20 cellular contexts compared by ENCODE assay signal in the genomic region with DNA sequence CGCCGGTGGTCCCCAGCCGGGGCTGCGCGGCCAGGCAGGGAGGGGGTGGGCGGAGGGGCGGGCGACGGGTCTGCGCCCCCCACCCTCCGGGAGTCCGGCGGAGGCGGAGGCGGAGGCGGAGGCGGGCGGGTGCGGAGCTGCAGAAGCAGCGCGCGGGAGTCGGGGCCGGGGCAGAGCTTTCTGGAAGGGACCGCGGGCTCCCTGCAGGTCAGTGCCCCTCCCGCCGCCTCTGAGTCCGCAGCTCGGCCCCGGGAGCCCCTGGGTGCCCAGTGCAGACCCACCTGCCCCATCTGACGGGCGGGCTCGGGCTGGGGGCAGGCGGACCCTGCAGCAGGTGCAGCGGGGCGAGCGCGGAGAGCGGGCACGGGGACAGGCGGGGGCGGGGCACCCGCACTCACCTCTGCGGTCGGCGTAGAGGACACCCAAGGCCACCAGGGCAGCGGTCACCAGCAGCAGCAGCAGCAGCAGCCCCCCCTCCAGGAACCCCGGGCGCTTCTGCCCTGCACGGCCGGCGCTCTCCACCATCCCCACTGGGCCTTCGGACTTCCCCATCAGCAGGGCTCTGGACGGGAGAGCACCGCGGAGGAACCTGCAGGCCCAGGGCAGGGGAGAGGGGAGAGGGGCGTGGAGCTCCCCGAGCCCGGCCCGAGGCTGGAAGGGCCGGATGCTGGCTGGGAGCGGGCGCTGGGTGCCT. TPM values are rescaled to one million over a fixed set of nuclear protein-coding genes. Genes with fewer than 3 reads are reported as not detected.
DNase-seq lines count a peak whose midpoint lies in the region; ATAC-seq and TF ChIP-seq lines count a peak whose summit lies in the region.
"Had no signal": no experiment of that assay in that cellular context is flagged by ENCODE, and none has a peak within 500 bp of the region (broad histone marks: within the 10 kb centered on the region; RNA-seq: fewer than 3 reads in every experiment).

No MANE protein-coding gene starts in this region.

- BruUV-seq in mammary epithelial cell (replicated peaks; lab: Mats Ljungman, UMichigan), result no TSS peak

- peak overlapping the region; percentile 9 for H3K4me3 Mint-ChIP-seq in T-helper 17 cell
- H3K4me3 Mint-ChIP-seq in stimulated activated memory B cell treated with anti-CD40 and anti-IgM and Interleukin-4, amounts not matched to agents 10 μg/mL and 1 μg/mL and 100 μg/mL, for 72 hours, result no peak overlapping the region
- no peak overlapping the region for H3K4me3 Mint-ChIP-seq in activated T-helper 1 cell treated with anti-CD3 and anti-CD28 coated beads, Interleukin-12 subunit alpha, Interleukin-12 subunit beta, Interleukin-2, Interleukin-4 antibody, amounts not matched to agents 30 ng/mL and 10 ng/mL and 1 ng/mL, durations not matched to agents 14 hours and 24 hours and 36 hours
- H3K4me3 Mint-ChIP-seq: HFFc6, mesothelial cell of epicardium had no signal

- peaks cover 4% of the 10 kb centered on the region for H3K4me1 Mint-ChIP-seq in T-helper 17 cell
- H3K4me1 Mint-ChIP-seq in stimulated activated memory B cell treated with anti-CD40 and anti-IgM and Interleukin-4, amounts not matched to agents 10 μg/mL and 1 μg/mL and 100 μg/mL, for 72 hours, result no peaks in the 10 kb centered on the region
- H3K4me1 Mint-ChIP-seq in activated T-helper 1 cell treated with anti-CD3 and anti-CD28 coated beads, Interleukin-12 subunit alpha, Interleukin-12 subunit beta, Interleukin-2, Interleukin-4 antibody, amounts not matched to agents 30 ng/mL and 10 ng/mL and 1 ng/mL, durations not matched to agents 14 hours and 24 hours and 36 hours (ENCODE audit: low read depth), result no peaks in the 10 kb centered on the region
- H3K4me1 Mint-ChIP-seq: mesothelial cell of epicardium had no signal

- peaks cover 6% of the 10 kb centered on the region for H3K36me3 Mint-ChIP-seq in T-helper 17 cell (ENCODE audit: low read depth)
- no peaks in the 10 kb centered on the region for H3K36me3 Mint-ChIP-seq in stimulated activated memory B cell treated with anti-CD40 and anti-IgM and Interleukin-4, amounts not matched to agents 10 μg/mL and 1 μg/mL and 100 μg/mL, for 72 hours
- H3K36me3 Mint-ChIP-seq in activated T-helper 1 cell treated with anti-CD3 and anti-CD28 coated beads, Interleukin-12 subunit alpha, Interleukin-12 subunit beta, Interleukin-2, Interleukin-4 antibody, amounts not matched to agents 30 ng/mL and 10 ng/mL and 1 ng/mL, durations not matched to agents 14 hours and 24 hours and 36 hours (ENCODE audit: low read depth), result no peaks in the 10 kb centered on the region
- H3K36me3 Mint-ChIP-seq: CD4-positive, CD25-positive, alpha-beta regulatory T cell; mesothelial cell of epicardium had no signal

- no peak for TF ChIP-seq POLR2A in breast epithelium (IDR thresholded peaks at IDR 0.05)

- H3K4me2 ChIP-seq in mammary epithelial cell (ENCODE audit: insufficient read depth, low read depth, low read length), result no peak overlapping the region

- intact Hi-C loops in breast epithelium (cut with DNase I; ENCODE audit: low total_unique reads) (loop anchor here (5.0 kb wide), 1 partner anchor 783 kb away; no protein-coding TSS in a partner anchor), mammary epithelial cell (cut with micrococcal nuclease) (no loop called here)
- intact Hi-C loops in activated T-helper 1 cell treated with anti-CD3 and anti-CD28 coated beads, Interleukin-12 subunit alpha, Interleukin-12 subunit beta, Interleukin-2, Interleukin-4 antibody, amounts not matched to agents 30 ng/mL and 10 ng/mL and 1 ng/mL, durations not matched to agents 14 hours and 24 hours and 36 hours (cut with micrococcal nuclease), result no loop called here

- H3K27me3 Mint-ChIP-seq in T-helper 17 cell, result peaks cover 55% of the 10 kb centered on the region
- peaks cover 80% of the 10 kb centered on the region for H3K27me3 Mint-ChIP-seq in stimulated activated memory B cell treated with anti-CD40 and anti-IgM and Interleukin-4, amounts not matched to agents 10 μg/mL and 1 μg/mL and 100 μg/mL, for 72 hours
- H3K27me3 Mint-ChIP-seq in activated T-helper 1 cell treated with anti-CD3 and anti-CD28 coated beads, Interleukin-12 subunit alpha, Interleukin-12 subunit beta, Interleukin-2, Interleukin-4 antibody, amounts not matched to agents 30 ng/mL and 10 ng/mL and 1 ng/mL, durations not matched to agents 14 hours and 24 hours and 36 hours (ENCODE audit: insufficient read depth), result peaks cover 34% of the 10 kb centered on the region

- H2AFZ ChIP-seq in mammary epithelial cell (ENCODE audit: low read depth, low read length), result no peak overlapping the region

- TF ChIP-seq CTCF in breast epithelium (IDR thresholded peaks at IDR 0.05), result no peak
- no peak for TF ChIP-seq CTCF in mammary epithelial cell (conservative IDR thresholded peaks at IDR 0.05 in 1 of 2, IDR thresholded peaks at IDR 0.05 in 1 of 2; ENCODE audit: extremely low read depth in 1 of 2, insufficient read depth in 1 of 2, low read depth in 1 of 2, low read length in 2 of 2)

- H3K36me3 ChIP-seq in breast epithelium (no peaks in the 10 kb centered on the region), mammary epithelial cell (ENCODE audit: insufficient read depth, low read length) (no peaks in the 10 kb centered on the region)
- H3K36me3 ChIP-seq: heart left ventricle, Peyer's patch had no signal

- H3K9me3 ChIP-seq in breast epithelium, result no peaks in the 10 kb centered on the region
- H3K9me3 ChIP-seq in mammary epithelial cell (replicated peaks; ENCODE audit: insufficient read depth, low read length), result peaks cover 5% of the 10 kb centered on the region
- H3K9me3 ChIP-seq in T-helper 17 cell (ENCODE audit: control insufficient read depth, low read length, poor library complexity, severe bottlenecking), result no peaks in the 10 kb centered on the region
- H3K9me3 ChIP-seq: heart left ventricle, Peyer's patch had no signal

- peaks cover 0 to 7% of the 10 kb centered on the region in 2 donors for H3K4me1 ChIP-seq in breast epithelium
- no peaks in the 10 kb centered on the region for H3K4me1 ChIP-seq in mammary epithelial cell (ENCODE audit: insufficient read depth, low read length)

- H3K27ac ChIP-seq in breast epithelium, result no peak overlapping the region
- H3K27ac ChIP-seq in mammary epithelial cell (ENCODE audit: insufficient read depth, low read depth, low read length), result no peak overlapping the region
- H3K27ac ChIP-seq: heart left ventricle, Peyer's patch had no signal

- H3K4me3 ChIP-seq in breast epithelium, result peak overlapping the region in 2 of 3 donors; percentile 13 to 57
- H3K4me3 ChIP-seq in mammary epithelial cell (replicated peaks in 1 of 3; ENCODE audit: insufficient read depth in 1 of 3, low read depth in 2 of 3, low read length in 3 of 3), result no peak overlapping the region

- no peak overlapping the region for H3K27ac Mint-ChIP-seq in T-helper 17 cell
- no peak overlapping the region for H3K27ac Mint-ChIP-seq in stimulated activated memory B cell treated with anti-CD40 and anti-IgM and Interleukin-4, amounts not matched to agents 10 μg/mL and 1 μg/mL and 100 μg/mL, for 72 hours
- H3K27ac Mint-ChIP-seq in activated T-helper 1 cell treated with anti-CD3 and anti-CD28 coated beads, Interleukin-12 subunit alpha, Interleukin-12 subunit beta, Interleukin-2, Interleukin-4 antibody, amounts not matched to agents 30 ng/mL and 10 ng/mL and 1 ng/mL, durations not matched to agents 14 hours and 24 hours and 36 hours, result no peak overlapping the region
- H3K27ac Mint-ChIP-seq: activated naive CD4-positive, alpha-beta T cell treated with anti-CD3 and anti-CD28 coated beads, Interleukin-2, amount 50 U/mL, for 72 hours; HFFc6; mesothelial cell of epicardium had no signal

- no peaks in the 10 kb centered on the region for H3K9me3 Mint-ChIP-seq in stimulated activated memory B cell treated with anti-CD40 and anti-IgM and Interleukin-4, amounts not matched to agents 10 μg/mL and 1 μg/mL and 100 μg/mL, for 72 hours
- H3K9me3 Mint-ChIP-seq in activated T-helper 1 cell treated with anti-CD3 and anti-CD28 coated beads, Interleukin-12 subunit alpha, Interleukin-12 subunit beta, Interleukin-2, Interleukin-4 antibody, amounts not matched to agents 30 ng/mL and 10 ng/mL and 1 ng/mL, durations not matched to agents 14 hours and 24 hours and 36 hours, result peaks cover 8% of the 10 kb centered on the region

- CTCF ChIA-PET in mammary epithelial cell (lab: Charles Lee; ENCODE audit: low non-redundant PET), result no interaction called here

- DNase-seq in breast epithelium (ENCODE audit: low spot score in 2 of 2) (peak in 1 of 2 donors; percentile 43), mammary epithelial cell (no peak), T-helper 17 cell (peak in 1 of 3 donors; percentile 6), iPS-NIHi11 (ENCODE audit: low spot score) (peak; percentile 44), DMS79 (lab: John Stamatoyannopoulos, UW) (no peak)
- DNase-seq in activated CD8-positive, alpha-beta memory T cell treated with anti-CD3 and anti-CD28 coated beads, Interleukin-2, amount 50 U/mL, for 48 hours, result no peak
- no peak for DNase-seq in activated T-helper 1 cell treated with anti-CD3 and anti-CD28 coated beads, Interleukin-12 subunit alpha, Interleukin-12 subunit beta, Interleukin-2, Interleukin-4 antibody, amounts not matched to agents 30 ng/mL and 10 ng/mL and 1 ng/mL, durations not matched to agents 14 hours and 24 hours and 36 hours (ENCODE audit: low spot score)
- DNase-seq: activated CD4-positive, alpha-beta T cell treated with anti-CD3 and anti-CD28 coated beads, Interleukin-2, amount 50 U/mL, for 1 hour; CD4-positive, CD25-positive, alpha-beta regulatory T cell; DMS79 treated with DMSO at 0.1 percent for 48 hours; HFFc6; KBM-7; NCI-H1694; stimulated activated CD4-positive, alpha-beta T cell treated with anti-CD3 and anti-CD28 coated beads, Interleukin-12 subunit alpha, Interleukin-12 subunit beta, amount 100 ng/mL, for 4 hours had no signal

- in situ Hi-C loops in mammary epithelial cell (cut with MboI; ENCODE audit: low sequenced_read_pairs in 2 of 2), result no loop called here

- 64% methylated on average over 3 of the region's 64 CpGs for WGBS in mammary epithelial cell (ENCODE audit: low coverage, missing lambda C conversion rate)

- dilution Hi-C loops in mammary epithelial cell (cut with HindIII; ENCODE audit: low sequenced_read_pairs), result no loop called here

- H3K9ac ChIP-seq in mammary epithelial cell (ENCODE audit: insufficient read depth, low read length), result no peak overlapping the region

- no peaks in the 10 kb centered on the region for H4K20me1 ChIP-seq in mammary epithelial cell (ENCODE audit: insufficient read depth, low read length)

- no peak for ATAC-seq in T-helper 17 cell
- peak; percentile 42 for ATAC-seq in stimulated activated memory B cell treated with anti-CD40 and anti-IgM and Interleukin-4, amounts not matched to agents 10 μg/mL and 1 μg/mL and 100 μg/mL, for 72 hours

- no peaks in the 10 kb centered on the region for H3K79me2 ChIP-seq in mammary epithelial cell (ENCODE audit: insufficient read depth, low read length)

- H3K27me3 ChIP-seq in breast epithelium, result peaks cover 9 to 77% of the 10 kb centered on the region in 2 donors
- H3K27me3 ChIP-seq in mammary epithelial cell (ENCODE audit: insufficient read depth, low read length), result peaks cover 15% of the 10 kb centered on the region

RNA-seq across cellular contexts. Expression of gene MMEL1, which starts 3.7 kb away (rescaled TPM):
- total RNA-seq in breast epithelium (10 to 100 TPM in 1 of 3 donors, 1 to 10 TPM in 1, not detected in 1; 9.2 to 12.7 TPM), mammary epithelial cell (not detected), T-helper 17 cell (1 to 10 TPM in 1 of 2 donors, under 1 TPM in 1; 0.94 to 3.8 TPM)
- not detected for polyA plus RNA-seq in mammary epithelial cell
- not detected for polyA minus RNA-seq in mammary epithelial cell
- total RNA-seq in activated T-helper 1 cell treated with anti-CD3 and anti-CD28 coated beads, Interleukin-12 subunit alpha, Interleukin-12 subunit beta, Interleukin-2, Interleukin-4 antibody, amounts not matched to agents 30 ng/mL and 10 ng/mL and 1 ng/mL, durations not matched to agents 14 hours and 24 hours and 36 hours, result 0.86 and 1.0 TPM in 2 replicates
- total RNA-seq: HFFc6, kidney epithelial cell had no signal

RNA-seq across cellular contexts. Expression of gene PRXL2B, which starts 42.5 kb away (rescaled TPM):
- 10 to 100 TPM in 2 of 3 donors, 1 to 10 TPM in 1; 4.8 to 15.8 (median 14.4) TPM for total RNA-seq in breast epithelium
- 10 to 100 TPM; 15.7 to 29.1 TPM for total RNA-seq in mammary epithelial cell
- polyA plus RNA-seq in mammary epithelial cell, result 26.3 TPM
- 3.5 TPM for polyA minus RNA-seq in mammary epithelial cell
- 10 to 100 TPM; 17.6 to 18.5 TPM for total RNA-seq in T-helper 17 cell
- total RNA-seq in activated T-helper 1 cell treated with anti-CD3 and anti-CD28 coated beads, Interleukin-12 subunit alpha, Interleukin-12 subunit beta, Interleukin-2, Interleukin-4 antibody, amounts not matched to agents 30 ng/mL and 10 ng/mL and 1 ng/mL, durations not matched to agents 14 hours and 24 hours and 36 hours, result 39.5 and 42.1 TPM in 2 replicates

Comparison
In these comparisons a context has a peak if more than half of its experiments do, and no peak if none do; other contexts are left out.
1. H3K4me3 ChIP-seq: peak in breast epithelium (2 of 3); none in mammary epithelial cell (0 of 3).